Comparison of ENCODE assay signal across 30 cellular contexts in the genomic region with DNA sequence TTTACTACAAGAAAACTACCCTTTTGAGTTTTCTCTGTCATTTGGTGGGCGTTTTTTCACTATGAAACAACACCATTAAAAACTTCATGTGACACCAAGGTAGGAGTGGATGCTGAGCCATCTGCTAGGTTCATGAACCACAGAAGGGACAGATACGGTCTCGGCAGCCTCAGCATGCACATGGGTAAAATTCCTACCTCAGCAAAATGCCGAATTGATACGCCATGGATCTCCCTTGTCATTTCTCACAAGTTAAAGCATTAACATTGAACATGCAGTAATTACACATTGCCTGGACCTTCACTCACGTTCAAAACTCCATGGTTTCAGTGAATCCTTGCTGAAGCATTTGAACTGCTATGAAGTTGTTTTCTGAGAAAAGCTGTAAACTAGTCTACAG.
"Had no signal": no experiment of that assay in that cellular context is flagged by ENCODE, and none has a peak within 500 bp of the region (broad histone marks: within the 10 kb centered on the region; RNA-seq: fewer than 3 reads in every experiment).

No MANE protein-coding gene starts in this region.

- H3K36me3 ChIP-seq: neural progenitor cell, ovary, spleen, stomach, thoracic aorta, thyroid gland, tibial nerve, upper lobe of left lung, uterus had no signal

- H3K4me3 Mint-ChIP-seq: naive thymus-derived CD4-positive, alpha-beta T cell; natural killer cell; nephron; neural progenitor cell; stimulated activated naive B cell treated with anti-CD40 and anti-IgM and Interleukin-4, amounts not matched to agents 10 μg/mL and 1 μg/mL and 100 μg/mL, for 72 hours; stimulated activated naive CD8-positive, alpha-beta T cell treated with anti-CD3 and anti-CD28 coated beads, Interleukin-15, Interleukin-2, amounts not matched to agents 100 ng/mL and 50 ng/mL, for 24 hours had no signal

- H3K9me3 Mint-ChIP-seq: natural killer cell; neural progenitor cell; stimulated activated naive B cell treated with anti-CD40 and anti-IgM and Interleukin-4, amounts not matched to agents 10 μg/mL and 1 μg/mL and 100 μg/mL, for 72 hours; stimulated activated naive CD8-positive, alpha-beta T cell treated with anti-CD3 and anti-CD28 coated beads, Interleukin-15, Interleukin-2, amounts not matched to agents 100 ng/mL and 50 ng/mL, for 24 hours had no signal

- H3K4me2 ChIP-seq: neural progenitor cell, smooth muscle cell had no signal

- ATAC-seq: naive thymus-derived CD4-positive, alpha-beta T cell; natural killer cell; psoas muscle; right cardiac atrium; sciatic nerve; stimulated activated naive B cell treated with anti-CD40 and anti-IgM and Interleukin-4, amounts not matched to agents 10 μg/mL and 1 μg/mL and 100 μg/mL, for 72 hours had no signal

- H3K4me1 Mint-ChIP-seq: naive thymus-derived CD4-positive, alpha-beta T cell; natural killer cell; neural progenitor cell had no signal

- H3K9me3 ChIP-seq: ovary, psoas muscle, spleen, stomach, thoracic aorta, thyroid gland, tibial nerve, upper lobe of left lung, uterus had no signal

- H3K9ac ChIP-seq: neural progenitor cell, parathyroid adenoma had no signal

- H3K27me3 ChIP-seq: neural progenitor cell, ovary, stomach, thyroid gland, tibial nerve, upper lobe of left lung, uterus had no signal

- H3K27ac ChIP-seq: neural progenitor cell, ovary, parathyroid adenoma, psoas muscle, skin epidermis, spleen, stomach, thoracic aorta, thyroid gland, tibial nerve, upper lobe of left lung, uterus had no signal

- H3K4me1 ChIP-seq: neural progenitor cell, parathyroid adenoma, psoas muscle, spleen, stomach, thyroid gland, upper lobe of left lung, uterus had no signal

- H2AFZ ChIP-seq: neural progenitor cell, parathyroid adenoma had no signal

- H3K36me3 Mint-ChIP-seq: natural killer cell; neural progenitor cell; stimulated activated naive B cell treated with anti-CD40 and anti-IgM and Interleukin-4, amounts not matched to agents 10 μg/mL and 1 μg/mL and 100 μg/mL, for 72 hours had no signal

- DNase-seq: naive thymus-derived CD4-positive, alpha-beta T cell; natural killer cell; occipital lobe; ovary; posterior cingulate gyrus; psoas muscle; right cardiac atrium; spleen; stimulated activated CD4-positive, alpha-beta T cell treated with anti-CD3 and anti-CD28 coated beads, Interleukin-12 subunit alpha, Interleukin-12 subunit beta, amount 100 ng/mL, for 4 hours; stimulated activated CD4-positive, alpha-beta T cell treated with anti-CD3 and anti-CD28 coated beads, Interleukin-1b, Interleukin-23, amount 100 ng/mL, for 48 hours; stimulated activated CD4-positive, alpha-beta T cell treated with anti-CD3 and anti-CD28 coated beads, Interleukin-4, amount 100 ng/mL, for 1 hour; stimulated activated CD4-positive, alpha-beta T cell treated with anti-CD3 and anti-CD28 coated beads, Interleukin-4, amount 100 ng/mL, for 4 hours; stimulated activated CD8-positive, alpha-beta memory T cell treated with anti-CD3 and anti-CD28 coated beads, Interleukin-4, amount 100 ng/mL, for 48 hours; stimulated activated naive B cell treated with anti-CD40 and anti-IgM and Interleukin-4, amounts not matched to agents 10 μg/mL and 1 μg/mL and 100 μg/mL, for 72 hours; stimulated activated naive CD4-positive, alpha-beta T cell treated with Interleukin-2 at 50 U/mL for 16 hours; stomach; thyroid gland; trophoblast cell; upper lobe of left lung; uterus had no signal

- H3K4me3 ChIP-seq: neural progenitor cell, ovary, psoas muscle, skin epidermis, smooth muscle cell, spleen, stomach, thoracic aorta, thyroid gland, tibial nerve, upper lobe of left lung, uterus had no signal

- H3K27ac Mint-ChIP-seq: naive thymus-derived CD4-positive, alpha-beta T cell; natural killer cell; nephron; neural progenitor cell; progenitor cell of endocrine pancreas; stimulated activated naive B cell treated with anti-CD40 and anti-IgM and Interleukin-4, amounts not matched to agents 10 μg/mL and 1 μg/mL and 100 μg/mL, for 72 hours; stimulated activated naive CD8-positive, alpha-beta T cell treated with anti-CD3 and anti-CD28 coated beads, Interleukin-15, Interleukin-2, amounts not matched to agents 100 ng/mL and 50 ng/mL, for 24 hours had no signal
